Comparison of ENCODE assay signal across 30 cellular contexts in the genomic region with DNA sequence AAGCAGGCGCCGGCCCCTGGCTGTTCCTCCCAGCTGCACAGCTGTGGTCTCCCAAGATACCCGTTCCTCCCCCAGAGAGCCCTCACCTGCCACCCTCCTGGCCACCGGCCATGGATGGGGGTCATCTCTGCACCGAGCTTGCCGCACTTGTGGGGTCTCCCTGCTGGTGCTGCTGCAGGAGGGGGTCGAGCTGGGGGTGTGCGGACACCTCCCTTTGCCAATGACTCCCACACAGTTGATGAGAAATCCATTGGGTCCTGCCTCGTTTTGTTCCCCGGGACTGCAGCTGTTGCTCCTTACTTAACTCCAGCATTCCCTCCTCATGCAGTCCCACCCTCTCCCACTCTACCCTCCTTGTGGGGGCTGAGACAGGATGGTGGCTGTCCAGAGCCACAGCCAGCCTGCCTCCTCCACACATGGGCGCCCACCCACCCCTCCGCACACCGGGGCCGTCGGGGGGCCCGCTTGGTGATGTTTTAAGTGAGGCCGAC. TPM values are rescaled to one million over a fixed set of nuclear protein-coding genes. Genes with fewer than 3 reads are reported as not detected.
DNase-seq lines count a peak whose midpoint lies in the region; ATAC-seq and TF ChIP-seq lines count a peak whose summit lies in the region.
"Had no signal": no experiment of that assay in that cellular context is flagged by ENCODE, and none has a peak within 500 bp of the region (broad histone marks: within the 10 kb centered on the region; RNA-seq: fewer than 3 reads in every experiment).

No MANE protein-coding gene starts in this region.

- no peak overlapping the region for H3K4ac ChIP-seq in H9 (ENCODE audit: low read depth, low read length)

- no peak overlapping the region for H3K27ac ChIP-seq in right atrium auricular region
- H3K27ac ChIP-seq in ovary = peak overlapping the region in 1 of 2 donors; percentile 46
- no peak overlapping the region for H3K27ac ChIP-seq in H9 (ENCODE audit: insufficient read length, low read depth, low read length)
- H3K27ac ChIP-seq: adrenal gland, body of pancreas, gastrocnemius medialis, upper lobe of left lung had no signal

- H2BK12ac ChIP-seq in H9 (ENCODE audit: insufficient read length, low read depth, low read length) = no peak overlapping the region

- no peak overlapping the region for H4K91ac ChIP-seq in H9 (ENCODE audit: insufficient read length, low read depth, low read length)

- no peak overlapping the region for H3K23ac ChIP-seq in H9 (ENCODE audit: insufficient read length, low read depth, low read length)

- no peaks in the 10 kb centered on the region for H3K79me2 ChIP-seq in H9 (ENCODE audit: insufficient read depth, low read length)

- H3K4me2 ChIP-seq in H9 (ENCODE audit: insufficient read depth, insufficient read length, low read length) = no peak overlapping the region

- no peak for TF ChIP-seq EP300 in ovary (IDR thresholded peaks at IDR 0.05)

- no peaks in the 10 kb centered on the region for H3K23me2 ChIP-seq in H9 (ENCODE audit: insufficient read length, low read depth, low read length, poor library complexity, severe bottlenecking)

- no peak overlapping the region for H3K56ac ChIP-seq in H9 (ENCODE audit: insufficient read length, low read depth, low read length)

- H3K79me1 ChIP-seq in H9 (ENCODE audit: insufficient read depth, low read depth, low read length, poor library complexity, severe bottlenecking) = no peaks in the 10 kb centered on the region

- peaks cover 1% of the 10 kb centered on the region; the same call in 1 of the 2 replicates for H3K27me3 Mint-ChIP-seq in H9 (ENCODE audit: low read depth)

- no peaks in the 10 kb centered on the region for H3K27me3 ChIP-seq in right atrium auricular region
- H3K27me3 ChIP-seq in ovary = no peaks in the 10 kb centered on the region
- H3K27me3 ChIP-seq in H9 (ENCODE audit: insufficient read depth, low read length) = no peaks in the 10 kb centered on the region
- H3K27me3 ChIP-seq: adrenal gland, body of pancreas, upper lobe of left lung had no signal

- no peak overlapping the region for H4K8ac ChIP-seq in H9 (replicated peaks; ENCODE audit: insufficient read length, low read depth, low read length)

- TF ChIP-seq CTCF in right atrium auricular region (IDR thresholded peaks at IDR 0.05) (no peak), ovary (IDR thresholded peaks at IDR 0.05) (no peak), GM13977 (IDR thresholded peaks at IDR 0.05; ENCODE audit: extremely low read depth, insufficient read depth, missing control alignments) (no peak), H9 (conservative IDR thresholded peaks at IDR 0.05) (no peak)

- H3K14ac ChIP-seq in H9 (ENCODE audit: insufficient read depth, low read length) = no peak overlapping the region; the same call in 1 of the 2 replicates

- H3K9me3 ChIP-seq in right atrium auricular region = no peaks in the 10 kb centered on the region
- H3K9me3 ChIP-seq in ovary = no peaks in the 10 kb centered on the region
- no peaks in the 10 kb centered on the region for H3K9me3 ChIP-seq in H9 (ENCODE audit: control insufficient read depth, low read depth, low read length)
- H3K9me3 ChIP-seq: adrenal gland, body of pancreas, gastrocnemius medialis, upper lobe of left lung had no signal

- peaks cover 2 to 6% of the 10 kb centered on the region in 2 experiments; a peak in 4 of 5 replicates for H3K9me3 Mint-ChIP-seq in H9
- H3K9me3 Mint-ChIP-seq: activated CD4-positive, alpha-beta memory T cell treated with anti-CD3 and anti-CD28 coated beads, Interleukin-2, amount 10 ng/mL, durations not matched to agents 7 days and 5 days; activated naive CD4-positive, alpha-beta T cell treated with anti-CD3 and anti-CD28 coated beads, Interleukin-2, amount 10 ng/mL, durations not matched to agents 7 days and 5 days; T-helper 2 cell treated with Interferon-gamma antibody and Interleukin-4, amounts not matched to agents 5 μg/mL and 100 μg/mL, for 36 hours had no signal

- no peaks in the 10 kb centered on the region for H4K20me1 ChIP-seq in H9 (ENCODE audit: control insufficient read depth, insufficient read depth, insufficient read length)

- H3K4me1 Mint-ChIP-seq in H9 = peaks cover 2 to 3% of the 10 kb centered on the region in 2 experiments; a peak in 2 of 4 replicates
- H3K4me1 Mint-ChIP-seq: activated CD4-positive, alpha-beta memory T cell treated with anti-CD3 and anti-CD28 coated beads, Interleukin-2, amount 10 ng/mL, durations not matched to agents 7 days and 5 days; activated naive CD4-positive, alpha-beta T cell treated with anti-CD3 and anti-CD28 coated beads, Interleukin-2, amount 10 ng/mL, durations not matched to agents 7 days and 5 days; CD4-positive, CD25-positive, alpha-beta regulatory T cell; stimulated activated memory B cell treated with anti-CD40 and anti-IgM and Interleukin-4, amounts not matched to agents 10 μg/mL and 1 μg/mL and 100 μg/mL, for 72 hours had no signal

- H3K27ac Mint-ChIP-seq in H9 = no peak overlapping the region
- H3K27ac Mint-ChIP-seq: activated CD4-positive, alpha-beta memory T cell treated with anti-CD3 and anti-CD28 coated beads, Interleukin-2, amount 10 ng/mL, durations not matched to agents 7 days and 5 days; activated naive CD4-positive, alpha-beta T cell treated with anti-CD3 and anti-CD28 coated beads, Interleukin-2, amount 10 ng/mL, durations not matched to agents 7 days and 5 days; CD4-positive, CD25-positive, alpha-beta regulatory T cell; stimulated activated memory B cell treated with anti-CD40 and anti-IgM and Interleukin-4, amounts not matched to agents 10 μg/mL and 1 μg/mL and 100 μg/mL, for 72 hours; T-helper 2 cell treated with Interferon-gamma antibody and Interleukin-4, amounts not matched to agents 5 μg/mL and 100 μg/mL, for 36 hours had no signal

- 3 to 10% (median 7%) methylated on average over 17 of the region's 17 CpGs for WGBS in ovary, 3 donors
- no CpG with 5 or more reads among the region's 17 CpGs for WGBS in H9 (ENCODE audit: extremely low coverage, insufficient read length, low lambda C conversion rate)

- H3K18ac ChIP-seq in H9 (ENCODE audit: insufficient read length, low read depth, low read length) = no peak overlapping the region

- H2AK5ac ChIP-seq in H9 (ENCODE audit: insufficient read length, low read length) = no peak overlapping the region

- in situ Hi-C loops in GM13977 (cut with MboI; ENCODE audit: low pct_unique_long_range_greater_than_20kb, low sequenced_read_pairs, unreplicated experiment) = no loop called here

- peaks cover 0 to 3% (median 1%) of the 10 kb centered on the region in 3 experiments; a peak in 2 of 7 replicates for H3K36me3 Mint-ChIP-seq in H9 (ENCODE audit: insufficient read depth in 1 of 3, low read depth in 3 of 3)
- H3K36me3 Mint-ChIP-seq: activated naive CD4-positive, alpha-beta T cell treated with anti-CD3 and anti-CD28 coated beads, Interleukin-2, amount 10 ng/mL, durations not matched to agents 7 days and 5 days; CD4-positive, CD25-positive, alpha-beta regulatory T cell; stimulated activated memory B cell treated with anti-CD40 and anti-IgM and Interleukin-4, amounts not matched to agents 10 μg/mL and 1 μg/mL and 100 μg/mL, for 72 hours had no signal

- H3K36me3 ChIP-seq in right atrium auricular region = no peaks in the 10 kb centered on the region
- no peaks in the 10 kb centered on the region for H3K36me3 ChIP-seq in ovary
- H3K36me3 ChIP-seq: adrenal gland, gastrocnemius medialis, upper lobe of left lung had no signal

- H4K5ac ChIP-seq in H9 (ENCODE audit: insufficient read length, low read depth, low read length) = no peak overlapping the region

- H2BK20ac ChIP-seq in H9 (ENCODE audit: low read depth, low read length, poor library complexity, severe bottlenecking) = no peak overlapping the region

- H2AFZ ChIP-seq in H9 (ENCODE audit: low read length) = no peak overlapping the region

- H2BK15ac ChIP-seq in H9 (ENCODE audit: low read depth, low read length) = no peak overlapping the region

- H3K4me3 Mint-ChIP-seq in H9 = no peak overlapping the region
- H3K4me3 Mint-ChIP-seq: activated CD4-positive, alpha-beta memory T cell treated with anti-CD3 and anti-CD28 coated beads, Interleukin-2, amount 10 ng/mL, durations not matched to agents 7 days and 5 days; activated naive CD4-positive, alpha-beta T cell treated with anti-CD3 and anti-CD28 coated beads, Interleukin-2, amount 10 ng/mL, durations not matched to agents 7 days and 5 days; CD4-positive, CD25-positive, alpha-beta regulatory T cell; neural crest cell; stimulated activated memory B cell treated with anti-CD40 and anti-IgM and Interleukin-4, amounts not matched to agents 10 μg/mL and 1 μg/mL and 100 μg/mL, for 72 hours; T-helper 2 cell treated with Interferon-gamma antibody and Interleukin-4, amounts not matched to agents 5 μg/mL and 100 μg/mL, for 36 hours had no signal

- intact Hi-C loops in Right ventricle myocardium superior (cut with DNase I) = no loop called here
- intact Hi-C loops in left ventricle myocardium superior (cut with micrococcal nuclease) = no loop called here
- intact Hi-C loops in ovary (cut with DNase I) = no loop called here

- no peak overlapping the region for H2BK120ac ChIP-seq in H9 (ENCODE audit: low read depth, low read length, poor library complexity, severe bottlenecking)

- no peak overlapping the region for H3K9ac ChIP-seq in H9 (ENCODE audit: extremely low read depth, insufficient read length, low read length)

- peak; percentile 28 for ATAC-seq in Right ventricle myocardium superior (ENCODE audit: poor library complexity)
- ATAC-seq in left ventricle myocardium superior = peak; percentile 40
- no peak for ATAC-seq in GM18861 (IDR thresholded peaks at IDR 0.05; ENCODE audit: unreplicated experiment)
- ATAC-seq: body of pancreas, gastrocnemius medialis, PC-3 had no signal

- H2BK5ac ChIP-seq in H9 (ENCODE audit: insufficient read length, low read length) = no peak overlapping the region

- no peak for TF ChIP-seq POLR2A in ovary (IDR thresholded peaks at IDR 0.05)

- no peak overlapping the region for H3T11ph ChIP-seq in H9 (ENCODE audit: low read length)

- H3K4me3 ChIP-seq in right atrium auricular region = no peak overlapping the region
- no peak overlapping the region for H3K4me3 ChIP-seq in ovary
- H3K4me3 ChIP-seq: adrenal gland, body of pancreas, gastrocnemius medialis, upper lobe of left lung had no signal

- H3K4me1 ChIP-seq in right atrium auricular region = peaks cover 0 to 11% of the 10 kb centered on the region in 2 donors
- peaks cover 5% of the 10 kb centered on the region for H3K4me1 ChIP-seq in ovary (ENCODE audit: insufficient read depth)
- H3K4me1 ChIP-seq in H9 (ENCODE audit: insufficient read depth, low read length) = no peaks in the 10 kb centered on the region
- H3K4me1 ChIP-seq: body of pancreas, gastrocnemius medialis had no signal

- DNase-seq in Right ventricle myocardium superior = no peak
- no peak for DNase-seq in right atrium auricular region (ENCODE audit: low spot score)
- DNase-seq in left ventricle myocardium superior = no peak
- peak in 3 of 5 donors; percentile 15 to 56 (median 53) for DNase-seq in ovary
- DNase-seq in GM13977 (ENCODE audit: low spot score) = no peak
- no peak for DNase-seq in ecto neural progenitor cell (ENCODE audit: low spot score)
- DNase-seq in H9 = no peak
- DNase-seq: activated CD4-positive, alpha-beta memory T cell treated with anti-CD3 and anti-CD28 coated beads, Interleukin-2, amount 10 ng/mL, durations not matched to agents 7 days and 5 days; activated CD4-positive, alpha-beta T cell treated with anti-CD3 and anti-CD28 coated beads for 1 hour; activated CD8-positive, alpha-beta memory T cell treated with anti-CD3 and anti-CD28 coated beads, Interleukin-2, amount 50 U/mL, for 4 hours; adrenal gland; body of pancreas; CD4-positive, CD25-positive, alpha-beta regulatory T cell; DMS 273 treated with DMSO at 0.1 percent for 48 hours; EL; gastrocnemius medialis; hippocampal formation; Karpas-422; mammary epithelial cell; NCI-H2029; NCI-H524; NK-92 treated with Interleukin-12 subunit alpha and Interleukin-12 subunit beta, amount 100 ng/mL, for 24 hours; PC-3; upper lobe of left lung had no signal

RNA-seq across cellular contexts. Expression of a gene that starts 53.3 kb away (rescaled TPM):
- total RNA-seq in Right ventricle myocardium superior = 0.54 TPM
- total RNA-seq in right atrium auricular region = 1 to 10 TPM in 1 of 2 donors, under 1 TPM in 1; 0.89 to 1.5 TPM
- 0.25 TPM for total RNA-seq in left ventricle myocardium superior
- under 1 TPM in 1 of 7 donors, not detected in 6; 0.08 TPM for total RNA-seq in ovary
- under 1 TPM in 1 of 2 donors, not detected in 1; 0.62 TPM for polyA plus RNA-seq in ovary
- total RNA-seq in H9 (2021) = 0.68 and 1.1 TPM in 2 replicates
- total RNA-seq: activated CD4-positive, alpha-beta memory T cell treated with anti-CD3 and anti-CD28 coated beads, Interleukin-2, amount 10 ng/mL, durations not matched to agents 7 days and 5 days; CD4-positive, CD25-positive, alpha-beta regulatory T cell; cerebellum; neural crest cell had no signal

Comparison
In these comparisons a context has a peak if more than half of its experiments do, and no peak if none do; other contexts are left out.
1. DNase-seq: peak in ovary (3 of 5); none in Right ventricle myocardium superior (single experiment), right atrium auricular region (single experiment), left ventricle myocardium superior (single experiment), GM13977 (single experiment), ecto neural progenitor cell (single experiment) and H9 (single experiment).